In the genomic region with DNA sequence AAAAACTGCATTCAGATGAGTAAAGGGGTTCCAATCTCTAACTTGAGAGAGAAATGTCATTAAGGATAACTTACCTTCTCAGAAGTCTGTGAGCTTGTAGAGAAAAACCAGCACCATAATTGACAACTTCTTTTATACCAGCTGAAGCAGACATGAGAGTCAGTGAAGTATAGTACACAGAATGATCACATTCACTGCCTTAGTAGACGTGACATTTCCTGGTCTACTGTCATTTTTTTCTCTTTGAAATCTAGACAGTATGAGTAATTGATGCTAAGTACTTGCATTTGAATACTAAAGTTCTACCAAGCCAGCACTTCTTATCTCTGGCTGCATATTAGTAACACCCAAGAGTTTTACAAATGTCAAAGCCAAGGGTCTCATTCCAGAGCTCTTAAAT, we compare ENCODE assay signal across 15 cellular contexts. TPM values are rescaled to one million over a fixed set of nuclear protein-coding genes. Genes with fewer than 3 reads are reported as not detected.
DNase-seq lines count a peak whose midpoint lies in the region; ATAC-seq and TF ChIP-seq lines count a peak whose summit lies in the region.
"Had no signal": no experiment of that assay in that cellular context is flagged by ENCODE, and none has a peak within 500 bp of the region (broad histone marks: within the 10 kb centered on the region; RNA-seq: fewer than 3 reads in every experiment).

No MANE protein-coding gene starts in this region.

- peaks cover 0 to 6% of the 10 kb centered on the region in 2 donors for H3K4me1 ChIP-seq in left lung
- H3K4me1 ChIP-seq in thoracic aorta (ENCODE audit: control insufficient read depth in 1 of 2, low read depth in 2 of 2) = peaks cover 7 to 8% of the 10 kb centered on the region in 2 donors
- H3K4me1 ChIP-seq: BLaER1 had no signal

- H3K27me3 ChIP-seq in left lung = no peaks in the 10 kb centered on the region
- H3K27me3 ChIP-seq in thoracic aorta (replicated peaks; ENCODE audit: insufficient read depth) = no peaks in the 10 kb centered on the region
- H3K27me3 ChIP-seq: BLaER1 had no signal

- H3K36me3 ChIP-seq in left lung (no peaks in the 10 kb centered on the region), thoracic aorta (no peaks in the 10 kb centered on the region)
- H3K36me3 ChIP-seq: BLaER1 had no signal

- H3K27ac ChIP-seq in left lung (no peak overlapping the region), thoracic aorta (peak overlapping the region; percentile 34 to 49)
- H3K27ac ChIP-seq: BLaER1 had no signal

- TF ChIP-seq CTCF in left lung (IDR thresholded peaks at IDR 0.05) (no peak), thoracic aorta (IDR thresholded peaks at IDR 0.05) (no peak)

- H3K4me3 ChIP-seq in left lung (no peak overlapping the region), thoracic aorta (peak overlapping the region; percentile 41)
- H3K4me3 ChIP-seq: BLaER1, GM23338 had no signal

- peak; percentile 1 for DNase-seq in NCI-H226
- peak; percentile 37 for DNase-seq in astrocyte of the hippocampus (ENCODE audit: low read depth, low spot score)
- DNase-seq in left lung = no peak
- no peak for DNase-seq in thoracic aorta (ENCODE audit: low spot score)
- no peak for DNase-seq in COR-L47 (lab: John Stamatoyannopoulos, UW)
- DNase-seq: 8988T; Calu3; CD4-positive, alpha-beta memory T cell; HCEC 1CT had no signal

- no peaks in the 10 kb centered on the region for H3K9me3 ChIP-seq in left lung
- H3K9me3 ChIP-seq in thoracic aorta = no peaks in the 10 kb centered on the region
- H3K9me3 ChIP-seq: BLaER1 had no signal

- intact Hi-C loops in left lung (cut with DNase I) = loop anchor here in 1 of 2 donors (10.0 kb wide), 1 partner anchor 144 kb away; no protein-coding TSS in a partner anchor

- peak; percentile 25 for ATAC-seq in left lung
- ATAC-seq in thoracic aorta (ENCODE audit: insufficient number of reproducible peaks, low FRiP score, low read depth) = no peak
- no peak for ATAC-seq in esophagus mucosa
- no peak for ATAC-seq in GM18517 (IDR thresholded peaks at IDR 0.05; ENCODE audit: unreplicated experiment)
- ATAC-seq: GM23338 had no signal

RNA-seq across cellular contexts. Expression of a gene that starts 25.3 kb away (rescaled TPM):
- total RNA-seq in left lung (10 to 100 TPM; 17.0 to 32.9 TPM), thoracic aorta (100 to 1,000 TPM in 1 of 2 donors, 10 to 100 TPM in 1; 51.6 to 132 TPM), esophagus mucosa (0.32 TPM)
- total RNA-seq: A673; CD4-positive, alpha-beta memory T cell; GM23338; HT-29 had no signal

Comparison
In these comparisons a context has a peak if more than half of its experiments do, and no peak if none do; other contexts are left out.
1. DNase-seq: peak in NCI-H226 (single experiment) and astrocyte of the hippocampus (single experiment); none in left lung (0 of 2), thoracic aorta (single experiment) and COR-L47 (single experiment).
2. H3K27ac ChIP-seq: peak in thoracic aorta (2 of 2); none in left lung (0 of 2).
3. RNA of a gene that starts 25.3 kb away (total RNA-seq): 51.6 to 132 TPM in thoracic aorta and 17.0 to 32.9 TPM in left lung; 0.32 TPM in esophagus mucosa (single experiment); every median in the first group is over 10 times any median in the second.